ENCODE assay signal across 8 cellular contexts in the genomic region with DNA sequence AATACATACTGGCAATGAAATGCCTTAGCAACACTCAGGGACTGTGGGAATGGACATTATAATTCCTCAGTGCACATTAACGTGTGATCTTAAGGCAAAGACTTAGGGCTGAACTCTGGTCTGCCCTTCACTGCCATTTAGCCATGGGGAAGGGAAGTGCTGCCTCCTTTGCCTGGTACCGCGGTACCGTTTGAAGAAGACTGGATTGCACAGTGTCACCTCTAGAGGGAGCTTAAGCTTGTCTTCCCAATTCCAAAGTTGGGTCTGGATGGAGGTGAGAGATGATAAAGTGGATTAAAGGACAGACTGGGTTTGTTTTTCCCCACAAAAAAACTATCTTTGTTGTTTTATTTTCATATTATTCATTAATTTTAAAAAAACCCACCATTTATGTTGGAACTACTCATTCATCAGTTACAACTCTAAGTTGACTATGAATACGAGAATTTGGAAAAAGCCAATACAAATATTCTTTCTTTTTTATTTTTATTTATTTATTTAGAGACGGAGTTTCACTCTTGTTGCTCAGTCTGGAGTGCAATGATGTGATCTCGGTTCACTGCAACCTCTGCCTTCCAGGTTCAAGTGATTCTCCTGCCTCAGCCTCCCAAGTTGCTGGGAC.
A peak's percentile ranks its signal among the peaks of the same experiment; 100 is the strongest.
DNase-seq lines count a peak whose midpoint lies in the region; ATAC-seq and TF ChIP-seq lines count a peak whose summit lies in the region.

No MANE protein-coding gene starts in this region.

- H3K27ac ChIP-seq in HEK293 (ENCODE audit: extremely low read depth, low read depth, low read length), result no peak overlapping the region
- no peak overlapping the region for H3K27ac ChIP-seq in SK-N-SH (ENCODE audit: low read depth in 2 of 2, low read length in 1 of 2)
- no peak overlapping the region for H3K27ac ChIP-seq in left ventricle myocardium inferior (replicated peaks)
- H3K27ac ChIP-seq in thyroid gland, result no peak overlapping the region

- no peaks in the 10 kb centered on the region for H3K79me2 ChIP-seq in SK-N-SH (ENCODE audit: insufficient read depth)

- no peak for TF ChIP-seq POLR2A in thyroid gland (IDR thresholded peaks at IDR 0.05)

- peak; percentile 81 for TF ChIP-seq CTCF in BE2C (IDR thresholded peaks at IDR 0.05; ENCODE audit: low read depth, low read length)
- TF ChIP-seq CTCF in HEK293 (tag by site-specific recombination; IDR thresholded peaks at IDR 0.05), result peak; percentile 50; the same call in 1 of the 2 replicates
- TF ChIP-seq CTCF in SK-N-SH (IDR thresholded peaks at IDR 0.05), result peak; percentile 58
- TF ChIP-seq CTCF in left ventricle myocardium inferior (IDR thresholded peaks at IDR 0.05; ENCODE audit: borderline replicate concordance), result peak; percentile 66
- TF ChIP-seq CTCF in thyroid gland (IDR thresholded peaks at IDR 0.05), result peak in 4 of 6 experiments; percentile 13 to 66 (median 46)

- no peak for TF ChIP-seq EP300 in SK-N-SH (IDR thresholded peaks at IDR 0.05; ENCODE audit: borderline replicate concordance in 1 of 2, low read depth in 1 of 2, low read length in 1 of 2)

- CTCF ChIA-PET in HEK293 (lab: Yijun Ruan, JAX) (interaction anchor here (0.6 to 2.2 kb wide), 9 partner anchors 10 to 1944 kb away, joined by 3 to 20 read pairs (median 5); no protein-coding TSS in a partner anchor), SK-N-SH (lab: Yijun Ruan, JAX) (interaction anchor here (0.9 to 2.2 kb wide), 10 partner anchors 9 to 236 kb away, joined by 3 to 13 read pairs (median 3); no protein-coding TSS in a partner anchor)

- no peak for ATAC-seq in HG02884 (IDR thresholded peaks at IDR 0.05; ENCODE audit: unreplicated experiment)
- ATAC-seq in HG02623 (IDR thresholded peaks at IDR 0.05; ENCODE audit: unreplicated experiment), result no peak

- H3K36me3 ChIP-seq in BE2C (no peaks in the 10 kb centered on the region), HEK293 (ENCODE audit: control insufficient read depth in 2 of 2, insufficient read depth in 1 of 2, low read length in 2 of 2) (no peaks in the 10 kb centered on the region), SK-N-SH (replicated peaks in 1 of 2; ENCODE audit: control insufficient read depth in 1 of 2, insufficient read depth in 2 of 2, low read length in 1 of 2) (no peaks in the 10 kb centered on the region), left ventricle myocardium inferior (no peaks in the 10 kb centered on the region), thyroid gland (no peaks in the 10 kb centered on the region)

- H3K27me3 ChIP-seq in BE2C (no peaks in the 10 kb centered on the region), SK-N-SH (ENCODE audit: insufficient read depth) (no peaks in the 10 kb centered on the region), left ventricle myocardium inferior (ENCODE audit: low read depth) (peaks cover 16% of the 10 kb centered on the region), thyroid gland (no peaks in the 10 kb centered on the region)

- no peak overlapping the region for H3K4me3 ChIP-seq in BE2C (ENCODE audit: low read depth, low read length)
- H3K4me3 ChIP-seq in HEK293 (ENCODE audit: low read depth, low read length), result no peak overlapping the region
- H3K4me3 ChIP-seq in SK-N-SH (ENCODE audit: low read depth in 2 of 2, low read length in 1 of 2), result peak overlapping the region in 1 of 2 experiments; percentile 35; a peak in 1 of 4 replicates
- no peak overlapping the region for H3K4me3 ChIP-seq in left ventricle myocardium inferior
- H3K4me3 ChIP-seq in thyroid gland (replicated peaks in 1 of 3), result no peak overlapping the region

- no peaks in the 10 kb centered on the region for H3K4me1 ChIP-seq in BE2C
- H3K4me1 ChIP-seq in HEK293 (ENCODE audit: control insufficient read depth, insufficient read depth, low read length), result no peaks in the 10 kb centered on the region
- H3K4me1 ChIP-seq in SK-N-SH (ENCODE audit: control insufficient read depth in 1 of 2, insufficient read depth in 2 of 2, low read depth in 1 of 2, low read length in 1 of 2), result no peaks in the 10 kb centered on the region
- no peaks in the 10 kb centered on the region for H3K4me1 ChIP-seq in left ventricle myocardium inferior
- H3K4me1 ChIP-seq in thyroid gland, result no peaks in the 10 kb centered on the region

- H4K20me1 ChIP-seq in SK-N-SH (ENCODE audit: insufficient read depth), result no peaks in the 10 kb centered on the region

- POLR2A ChIA-PET in HEK293 (lab: Yijun Ruan, JAX), result interaction anchor here (0.6 kb wide), 1 partner anchor 1088 kb away, joined by 4 read pairs; no protein-coding TSS in a partner anchor
- POLR2A ChIA-PET in SK-N-SH (lab: Yijun Ruan, JAX), result no interaction called here

- H3F3A ChIP-seq in SK-N-SH (replicated peaks; ENCODE audit: insufficient read depth), result peaks cover 4% of the 10 kb centered on the region

- H3K9ac ChIP-seq in SK-N-SH, result no peak overlapping the region

- peak; percentile 68 for TF ChIP-seq RAD21 in SK-N-SH (IDR thresholded peaks at IDR 0.05; ENCODE audit: low read length)

- DNase-seq in BE2C (peak; percentile 39), SK-N-SH (peak; percentile 27), left ventricle myocardium inferior (no peak), thyroid gland (peak; percentile 3)
- DNase-seq in stimulated activated naive CD4-positive, alpha-beta T cell (lab: John Stamatoyannopoulos, UW), result no peak

- 41% methylated on average over 7 of the region's 7 CpGs for WGBS in SK-N-SH (ENCODE audit: low lambda C conversion rate)
- 22 to 28% methylated on average over 7 of the region's 7 CpGs for WGBS in thyroid gland, 2 donors

- no peak overlapping the region for H2AFZ ChIP-seq in SK-N-SH (ENCODE audit: low read depth)

- H3K9me2 ChIP-seq in SK-N-SH, result no peaks in the 10 kb centered on the region

- H3K9me3 ChIP-seq in BE2C, result no peaks in the 10 kb centered on the region
- no peaks in the 10 kb centered on the region for H3K9me3 ChIP-seq in HEK293 (ENCODE audit: control insufficient read depth, insufficient read depth, low read depth, low read length)
- H3K9me3 ChIP-seq in SK-N-SH, result no peaks in the 10 kb centered on the region
- H3K9me3 ChIP-seq in left ventricle myocardium inferior (replicated peaks), result no peaks in the 10 kb centered on the region
- H3K9me3 ChIP-seq in thyroid gland, result no peaks in the 10 kb centered on the region

- H3K4me2 ChIP-seq in SK-N-SH, result no peak overlapping the region

- intact Hi-C loops in left ventricle myocardium inferior (cut with micrococcal nuclease), result no loop called here
- intact Hi-C loops in thyroid gland (cut with DNase I), result no loop called here

TF ChIP-seq in HEK293, 187 proteins besides CTCF, POLR2A, EP300 and RAD21 (continues in another document):
- peak; percentile 76 for TF ChIP-seq ZBTB17 (tag by site-specific recombination; IDR thresholded peaks at IDR 0.05)
- TF ChIP-seq ZNF169 (tag by site-specific recombination; IDR thresholded peaks at IDR 0.05), result no peak
- no peak for TF ChIP-seq ZNF394 (tag by site-specific recombination; IDR thresholded peaks at IDR 0.05; ENCODE audit: borderline replicate concordance)
- no peak for TF ChIP-seq ZBTB1 (tag by site-specific recombination; IDR thresholded peaks at IDR 0.05)
- no peak for TF ChIP-seq REPIN1 (tag by site-specific recombination; IDR thresholded peaks at IDR 0.05; ENCODE audit: low read depth)
- TF ChIP-seq IKZF3 (tag by site-specific recombination; IDR thresholded peaks at IDR 0.05), result peak; percentile 50; the same call in 1 of the 2 replicates
- no peak for TF ChIP-seq ZNF768 (tag by site-specific recombination; IDR thresholded peaks at IDR 0.05)
- no peak for TF ChIP-seq MZF1 (tag by site-specific recombination; IDR thresholded peaks at IDR 0.05; ENCODE audit: borderline replicate concordance)
- TF ChIP-seq TCF7L2 (IDR thresholded peaks at IDR 0.05; ENCODE audit: borderline replicate concordance, low read depth, low read length), result peak; percentile 77; the same call in 1 of the 2 replicates
- no peak for TF ChIP-seq ZNF266 (tag by site-specific recombination; IDR thresholded peaks at IDR 0.05; ENCODE audit: low read depth)
- TF ChIP-seq ZNF571 (tag by site-specific recombination; IDR thresholded peaks at IDR 0.05), result no peak
- TF ChIP-seq ZNF664 (tag by site-specific recombination; IDR thresholded peaks at IDR 0.05), result no peak
- no peak for TF ChIP-seq ZNF302 (tag by site-specific recombination; IDR thresholded peaks at IDR 0.05; ENCODE audit: low read depth)
- no peak for TF ChIP-seq ZNF311 (tag by site-specific recombination; IDR thresholded peaks at IDR 0.05; ENCODE audit: borderline replicate concordance)
- peak; percentile 53 for TF ChIP-seq ZNF654 (tag by site-specific recombination; IDR thresholded peaks at IDR 0.05; ENCODE audit: low read depth)
- TF ChIP-seq ZNF776 (tag by site-specific recombination; IDR thresholded peaks at IDR 0.05; ENCODE audit: borderline replicate concordance), result no peak

TF ChIP-seq in SK-N-SH, 30 proteins besides CTCF, POLR2A, EP300 and RAD21:
- no peak for TF ChIP-seq GABPA (IDR thresholded peaks at IDR 0.05; ENCODE audit: low read depth)
- TF ChIP-seq SMC3 (IDR thresholded peaks at IDR 0.05; ENCODE audit: low read depth, low read length), result peak; percentile 44; the same call in 1 of the 2 replicates
- TF ChIP-seq RCOR1 (IDR thresholded peaks at IDR 0.05; ENCODE audit: low read length), result no peak
- no peak for TF ChIP-seq TCF12 (IDR thresholded peaks at IDR 0.05)
- TF ChIP-seq EZH2phosphoT487 (IDR thresholded peaks at IDR 0.05; ENCODE audit: borderline replicate concordance, low read depth), result no peak

Comparison
In these comparisons a context has a peak if more than half of its experiments do, and no peak if none do; other contexts are left out.
1. DNase-seq: peak in BE2C (single experiment), SK-N-SH (single experiment) and thyroid gland (2 of 2); none in left ventricle myocardium inferior (single experiment) and stimulated activated naive CD4-positive, alpha-beta T cell (0 of 6).
2. Peak in every context shown above with its lines, with median percentiles within 50 percentile points of each other: CTCF ChIP-seq.